ENCODE assay signal across 10 cellular contexts in genomic region chr10:102435529-102436233, GRCh38. TPM values are rescaled to one million over a fixed set of nuclear protein-coding genes. Genes with fewer than 3 reads are reported as not detected.
DNase-seq lines count a peak whose midpoint lies in the region; ATAC-seq and TF ChIP-seq lines count a peak whose summit lies in the region.
"Had no signal": no experiment of that assay in that cellular context is flagged by ENCODE, and none has a peak within 500 bp of the region (broad histone marks: within the 10 kb centered on the region; RNA-seq: fewer than 3 reads in every experiment).

No MANE protein-coding gene starts in this region.

- intact Hi-C loops in CD4-positive, alpha-beta T cell (cut with DNase I, micrococcal nuclease) = no loop called here

- H3K4me1 ChIP-seq in Loucy (ENCODE audit: insufficient read depth, low read length, poor library complexity, severe bottlenecking) = peaks cover 6% of the 10 kb centered on the region
- H3K4me1 ChIP-seq in neural progenitor cell = peaks cover 14% of the 10 kb centered on the region

- peaks cover 14% of the 10 kb centered on the region for H3K79me2 ChIP-seq in Loucy (ENCODE audit: insufficient read depth, low read length)
- H3K79me2 ChIP-seq in neural progenitor cell (ENCODE audit: low read depth) = peaks cover 13% of the 10 kb centered on the region

- H3K27me3 Mint-ChIP-seq in CD4-positive, alpha-beta T cell = no peaks in the 10 kb centered on the region
- H3K27me3 Mint-ChIP-seq in brain (peaks cover 45% of the 10 kb centered on the region), neural progenitor cell (ENCODE audit: insufficient read depth, low read depth) (peaks cover 3% of the 10 kb centered on the region)

- peak overlapping the region; percentile 59 for H3K27ac ChIP-seq in CD4-positive, alpha-beta T cell (ENCODE audit: low read depth, low read length)
- H3K27ac ChIP-seq in neural progenitor cell = no peak overlapping the region

- H2AFZ ChIP-seq in Loucy (ENCODE audit: low read length) (0 out of 2 replicates have a peak overlapping the region, but pooled peaks have one; percentile 46), neural progenitor cell (replicated peaks) (no peak overlapping the region)

- TF ChIP-seq CTCF in CD4-positive, alpha-beta T cell (IDR thresholded peaks at IDR 0.05) = no peak
- TF ChIP-seq CTCF in Loucy (conservative IDR thresholded peaks at IDR 0.05; ENCODE audit: low read length) (no peak), brain (conservative IDR thresholded peaks at IDR 0.05) (no peak), neural progenitor cell (IDR thresholded peaks at IDR 0.05) (no peak)

- H3F3A ChIP-seq in Loucy (ENCODE audit: low read depth) = no peaks in the 10 kb centered on the region
- peaks cover 14% of the 10 kb centered on the region for H3F3A ChIP-seq in neural progenitor cell (ENCODE audit: low read depth)

- H3K4me2 ChIP-seq in Loucy (ENCODE audit: low read depth, low read length, poor library complexity, severe bottlenecking) = peak overlapping the region; percentile 51
- peak overlapping the region; percentile 83 for H3K4me2 ChIP-seq in neural progenitor cell

- no peak for DNase-seq in CD4-positive, alpha-beta T cell
- DNase-seq in neural progenitor cell (ENCODE audit: low spot score) (no peak), SW480 (ENCODE audit: low spot score) (no peak), NCI-H2107 treated with DMSO at 0.1 percent for 48 hours (lab: John Stamatoyannopoulos, UW; ENCODE audit: unreplicated experiment) (no peak)

- POLR2A ChIA-PET in CD4-positive, alpha-beta T cell (lab: Charles Lee) = interaction anchor here (1.3 to 5.9 kb wide), 6 partner anchors 15 to 69 kb away, joined by 3 to 131 read pairs (median 9); partner anchors contain the start of genes ACTR1A, C10orf95, FBXL15 and NFKB2

- no peaks in the 10 kb centered on the region for H3K9me3 ChIP-seq in CD4-positive, alpha-beta T cell (ENCODE audit: control insufficient read depth, low read length)
- H3K9me3 ChIP-seq in Loucy (ENCODE audit: insufficient read depth, low read depth, low read length) (no peaks in the 10 kb centered on the region), neural progenitor cell (ENCODE audit: low read depth) (no peaks in the 10 kb centered on the region)

- H3K36me3 Mint-ChIP-seq in CD4-positive, alpha-beta T cell (ENCODE audit: low read depth) = peaks cover 10% of the 10 kb centered on the region
- H3K36me3 Mint-ChIP-seq in brain (peaks cover 3% of the 10 kb centered on the region), neural progenitor cell (no peaks in the 10 kb centered on the region)

- H3K4me1 Mint-ChIP-seq in CD4-positive, alpha-beta T cell (ENCODE audit: low read depth) = peaks cover 64% of the 10 kb centered on the region
- H3K4me1 Mint-ChIP-seq in brain (peaks cover 31% of the 10 kb centered on the region), neural progenitor cell (peaks cover 31% of the 10 kb centered on the region)

- H3K9me2 ChIP-seq in Loucy (replicated peaks; ENCODE audit: low read depth, low read length) = no peaks in the 10 kb centered on the region

- H3K4me3 ChIP-seq in Loucy (ENCODE audit: low read length, poor library complexity, severe bottlenecking) (peak overlapping the region; percentile 7), neural progenitor cell (peak overlapping the region; percentile 37)

- H4K20me1 ChIP-seq in Loucy (ENCODE audit: insufficient read depth, low read length, poor library complexity, severe bottlenecking) (no peaks in the 10 kb centered on the region), neural progenitor cell (ENCODE audit: low read depth) (no peaks in the 10 kb centered on the region)

- peak; percentile 7 for ATAC-seq in CD4-positive, alpha-beta T cell (ENCODE audit: poor library complexity)
- no peak for ATAC-seq in GM19023 (IDR thresholded peaks at IDR 0.05; ENCODE audit: unreplicated experiment)
- no peak for ATAC-seq in GM19452 (IDR thresholded peaks at IDR 0.05; ENCODE audit: unreplicated experiment)
- ATAC-seq: HCT116 had no signal

- H3K9ac ChIP-seq in Loucy (ENCODE audit: low read depth, low read length, poor library complexity, severe bottlenecking) (no peak overlapping the region), neural progenitor cell (no peak overlapping the region)

- H3K36me3 ChIP-seq in Loucy (ENCODE audit: insufficient read depth, low read length) (no peaks in the 10 kb centered on the region), neural progenitor cell (no peaks in the 10 kb centered on the region)

- no peaks in the 10 kb centered on the region for H3K27me3 ChIP-seq in CD4-positive, alpha-beta T cell (ENCODE audit: control insufficient read depth, insufficient read depth, low read length)
- no peaks in the 10 kb centered on the region for H3K27me3 ChIP-seq in Loucy (ENCODE audit: insufficient read depth, low read length, poor library complexity, severe bottlenecking)
- peaks cover 41% of the 10 kb centered on the region for H3K27me3 ChIP-seq in neural progenitor cell

- peak overlapping the region; percentile 92 for H3K27ac Mint-ChIP-seq in CD4-positive, alpha-beta T cell
- H3K27ac Mint-ChIP-seq in brain = peak overlapping the region; percentile 20 to 86 (median 61)
- H3K27ac Mint-ChIP-seq in neural progenitor cell = no peak overlapping the region

- H3K4me3 Mint-ChIP-seq in CD4-positive, alpha-beta T cell = peak overlapping the region; percentile 85
- peak overlapping the region; percentile 56 to 77 (median 70) for H3K4me3 Mint-ChIP-seq in brain
- peak overlapping the region; percentile 68 for H3K4me3 Mint-ChIP-seq in neural progenitor cell

- CTCF ChIA-PET in CD4-positive, alpha-beta T cell (lab: Charles Lee) = interaction anchor here (0.6 to 1.3 kb wide), 4 partner anchors 13 to 306 kb away, joined by 3 to 4 read pairs (median 3); no protein-coding TSS in a partner anchor

- H3K9me3 Mint-ChIP-seq in CD4-positive, alpha-beta T cell = no peaks in the 10 kb centered on the region
- H3K9me3 Mint-ChIP-seq in brain (peaks cover 0 to 3% (median 0%) of the 10 kb centered on the region in 5 experiments), neural progenitor cell (no peaks in the 10 kb centered on the region)

RNA-seq across cellular contexts. Expression of gene CUEDC2, which starts 3.3 kb away (rescaled TPM):
- 10 to 100 TPM; 25.5 to 25.6 TPM for total RNA-seq in CD4-positive, alpha-beta T cell
- 213 TPM for polyA plus RNA-seq in brain (ENCODE audit: insufficient read depth, low read depth, low replicate concordance)
- total RNA-seq in neural progenitor cell (ENCODE audit: low replicate concordance) = 64.0 and 97.4 TPM in 2 replicates

RNA-seq across cellular contexts. Expression of gene FBXL15, which starts 15.0 kb away (rescaled TPM):
- total RNA-seq in CD4-positive, alpha-beta T cell = 10 to 100 TPM; 10.2 to 10.4 TPM
- 25.6 TPM for polyA plus RNA-seq in brain (ENCODE audit: insufficient read depth, low read depth, low replicate concordance)
- 4.4 and 12.2 TPM in 2 replicates for total RNA-seq in neural progenitor cell (ENCODE audit: low replicate concordance)

RNA-seq across cellular contexts. Expression of gene C10orf95, which starts 15.7 kb away (rescaled TPM):
- total RNA-seq in CD4-positive, alpha-beta T cell = under 1 TPM; 0.16 to 0.28 TPM
- polyA plus RNA-seq in brain (ENCODE audit: insufficient read depth, low read depth, low replicate concordance) = 0.53 TPM
- not detected in 2 replicates for total RNA-seq in neural progenitor cell (ENCODE audit: low replicate concordance)
- total RNA-seq: urinary bladder had no signal

RNA-seq across cellular contexts. Expression of gene PSD, which starts 17.1 kb away (rescaled TPM):
- 10 to 100 TPM; 16.7 to 17.8 TPM for total RNA-seq in CD4-positive, alpha-beta T cell
- polyA plus RNA-seq in brain (ENCODE audit: insufficient read depth, low read depth, low replicate concordance) = 104 TPM
- 0.09 and 2.8 TPM in 2 replicates for total RNA-seq in neural progenitor cell (ENCODE audit: low replicate concordance)

RNA-seq across cellular contexts. Expression of gene NFKB2, which starts 40.2 kb away (rescaled TPM):
- 100 to 1,000 TPM; 240 to 256 TPM for total RNA-seq in CD4-positive, alpha-beta T cell
- polyA plus RNA-seq in brain (ENCODE audit: insufficient read depth, low read depth, low replicate concordance) = 6.8 TPM
- total RNA-seq in neural progenitor cell (ENCODE audit: low replicate concordance) = 4.0 and 14.9 TPM in 2 replicates
